ENCODE assay signal across 20 cellular contexts in the genomic region with DNA sequence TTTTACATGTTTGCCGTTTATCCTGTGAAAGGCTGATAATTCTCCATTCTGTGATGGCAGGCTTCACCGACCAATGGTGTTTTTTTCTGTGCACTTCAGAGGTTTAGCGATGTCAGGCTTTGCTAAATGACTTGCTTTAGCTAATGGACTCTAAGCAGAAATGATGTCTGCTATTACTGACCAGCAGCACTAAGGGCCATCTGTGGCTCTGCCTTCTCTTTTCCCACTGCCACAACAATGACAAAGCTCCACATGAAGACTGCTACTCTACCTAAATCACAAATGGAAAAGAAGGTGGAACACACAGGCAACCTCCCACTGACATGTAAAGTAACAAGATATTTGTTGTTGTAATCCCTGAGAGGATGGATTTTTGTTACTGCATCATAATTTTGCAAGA.
DNase-seq lines count a peak whose midpoint lies in the region; ATAC-seq, FAIRE-seq and TF ChIP-seq lines count a peak whose summit lies in the region.
"Had no signal": no experiment of that assay in that cellular context is flagged by ENCODE, and none has a peak within 500 bp of the region (broad histone marks: within the 10 kb centered on the region; RNA-seq: fewer than 3 reads in every experiment).

No MANE protein-coding gene starts in this region.

- no peak overlapping the region for H2AFZ ChIP-seq in K562 (ENCODE audit: low read depth, low read length)
- H2AFZ ChIP-seq in osteoblast (ENCODE audit: low read length), result no peak overlapping the region
- H2AFZ ChIP-seq: GM23248 had no signal

- no peaks in the 10 kb centered on the region for H3K79me2 ChIP-seq in K562 (ENCODE audit: control insufficient read depth, insufficient read depth, low read length)
- H3K79me2 ChIP-seq in osteoblast (ENCODE audit: insufficient read depth, low read length), result no peaks in the 10 kb centered on the region

- intact Hi-C loops in K562 (cut with micrococcal nuclease), result no loop called here

- BruUV-seq in K562 (replicated peaks; lab: Mats Ljungman, UMichigan), result no TSS peak

- peak; percentile 69 for FAIRE-seq in K562 (lab: Jason Lieb, UNC)
- FAIRE-seq in islet of Langerhans (lab: Jason Lieb, UNC), result peak; percentile 88
- FAIRE-seq: GM12878, H54 had no signal

- no peak for TF ChIP-seq EP300 in K562 (IDR thresholded peaks at IDR 0.05; ENCODE audit: low read length)

- no peak overlapping the region for H3K4me2 ChIP-seq in K562 (ENCODE audit: insufficient read depth, low read length)
- no peak overlapping the region for H3K4me2 ChIP-seq in osteoblast (ENCODE audit: insufficient read depth, low read length)
- H3K4me2 ChIP-seq: BLaER1 had no signal

- H3K4me3 ChIP-seq in K562 (no peak overlapping the region), osteoblast (ENCODE audit: insufficient read depth, low read length) (no peak overlapping the region)
- H3K4me3 ChIP-seq: BLaER1, GM12878, GM23248 had no signal

- 16% methylated on average over 3 of the region's 3 CpGs for WGBS in K562 (ENCODE audit: insufficient coverage, low coverage, missing lambda C conversion rate)

- no peaks in the 10 kb centered on the region for H4K20me1 ChIP-seq in K562 (replicated peaks; ENCODE audit: control insufficient read depth, insufficient read depth, low read length)
- no peaks in the 10 kb centered on the region for H4K20me1 ChIP-seq in osteoblast (ENCODE audit: insufficient read depth, low read length)
- H4K20me1 ChIP-seq: BLaER1 had no signal

- peak; percentile 66 for DNase-seq in SK-N-DZ (ENCODE audit: low spot score)
- DNase-seq in K562 (ENCODE audit: extremely low read depth in 1 of 4, low spot score in 3 of 4), result no peak
- peak; percentile 55 for DNase-seq in osteoblast (ENCODE audit: insufficient read length, low spot score, missing footprints)
- DNase-seq: Caco-2; CD4-positive, CD25-positive, alpha-beta regulatory T cell; CD8-positive, alpha-beta T cell; DMS79; EL; GDM1; GM23248; HCEC 1CT had no signal

- no peaks in the 10 kb centered on the region for H3K9me1 ChIP-seq in K562 (ENCODE audit: control insufficient read depth, insufficient read depth, low read length)

- H3K9me3 ChIP-seq in K562 (replicated peaks; ENCODE audit: control insufficient read depth, insufficient read depth, low read depth, low read length) (no peaks in the 10 kb centered on the region), osteoblast (ENCODE audit: low read depth, low read length) (no peaks in the 10 kb centered on the region)
- H3K9me3 ChIP-seq: Caco-2 had no signal

- H3K36me3 ChIP-seq in K562 (ENCODE audit: control insufficient read depth, insufficient read depth, low read length) (no peaks in the 10 kb centered on the region), osteoblast (ENCODE audit: insufficient read depth, low read length) (no peaks in the 10 kb centered on the region)
- H3K36me3 ChIP-seq: BLaER1 had no signal

- TF ChIP-seq CTCF in K562 (IDR thresholded peaks at IDR 0.05 in 2 of 3, conservative IDR thresholded peaks at IDR 0.05 in 1 of 3; ENCODE audit: insufficient read depth in 2 of 3, low read depth in 1 of 3, low read length in 3 of 3) (no peak), osteoblast (IDR thresholded peaks at IDR 0.05; ENCODE audit: extremely low read depth, low read depth, low read length) (no peak)

- H3K27ac ChIP-seq in K562 (ENCODE audit: extremely low read depth, low read depth, low read length) (no peak overlapping the region), osteoblast (ENCODE audit: low read depth, low read length) (no peak overlapping the region)
- H3K27ac ChIP-seq: BLaER1, C4-2B, GM23248 had no signal

- no peak for ATAC-seq in K562
- ATAC-seq in GM18909 (IDR thresholded peaks at IDR 0.05; ENCODE audit: poor library complexity, unreplicated experiment), result no peak
- no peak for ATAC-seq in HG03175 (IDR thresholded peaks at IDR 0.05; ENCODE audit: unreplicated experiment)
- no peak for ATAC-seq in SK-N-SH treated with all-trans-retinoic acid at 6 μM for 48 hours
- no peak for ATAC-seq in GM21367 (IDR thresholded peaks at IDR 0.05; ENCODE audit: unreplicated experiment)
- ATAC-seq: CD8-positive, alpha-beta T cell; GM12878 had no signal

- no peak for TF ChIP-seq RAD21 in K562 (CRISPR knock-in tag; conservative IDR thresholded peaks at IDR 0.05 in 1 of 2, IDR thresholded peaks at IDR 0.05 in 1 of 2)

- in situ Hi-C loops in K562 (cut with MboI), result no loop called here

- H3K27me3 ChIP-seq in K562 (ENCODE audit: control insufficient read depth in 2 of 2, insufficient read depth in 2 of 2, low read length in 2 of 2) (no peaks in the 10 kb centered on the region), osteoblast (ENCODE audit: insufficient read depth, low read length) (no peaks in the 10 kb centered on the region)
- H3K27me3 ChIP-seq: BLaER1 had no signal

- POLR2A ChIA-PET in K562 (lab: Yijun Ruan, JAX), result no interaction called here

- no peak for TF ChIP-seq POLR2A in K562 (conservative IDR thresholded peaks at IDR 0.05)

- H3K9ac ChIP-seq in K562 (ENCODE audit: insufficient read depth in 1 of 2, low read depth in 2 of 2, low read length in 2 of 2), result no peak overlapping the region
- H3K9ac ChIP-seq: BLaER1, GM23248 had no signal

- CTCF ChIA-PET in K562 (lab: Yijun Ruan, JAX; ENCODE audit: low intra/inter-chr PET ratio), result no interaction called here

- H3K4me1 ChIP-seq in K562 (replicated peaks in 1 of 2; ENCODE audit: control insufficient read depth in 2 of 2, insufficient read depth in 2 of 2, low read length in 2 of 2), result no peaks in the 10 kb centered on the region
- H3K4me1 ChIP-seq in osteoblast (ENCODE audit: insufficient read depth, low read length), result no peaks in the 10 kb centered on the region
- H3K4me1 ChIP-seq: BLaER1, Caco-2 had no signal

TF ChIP-seq in K562, 482 proteins besides CTCF, POLR2A, EP300 and RAD21 (continues in another document):
- TF ChIP-seq, protein P1, sequence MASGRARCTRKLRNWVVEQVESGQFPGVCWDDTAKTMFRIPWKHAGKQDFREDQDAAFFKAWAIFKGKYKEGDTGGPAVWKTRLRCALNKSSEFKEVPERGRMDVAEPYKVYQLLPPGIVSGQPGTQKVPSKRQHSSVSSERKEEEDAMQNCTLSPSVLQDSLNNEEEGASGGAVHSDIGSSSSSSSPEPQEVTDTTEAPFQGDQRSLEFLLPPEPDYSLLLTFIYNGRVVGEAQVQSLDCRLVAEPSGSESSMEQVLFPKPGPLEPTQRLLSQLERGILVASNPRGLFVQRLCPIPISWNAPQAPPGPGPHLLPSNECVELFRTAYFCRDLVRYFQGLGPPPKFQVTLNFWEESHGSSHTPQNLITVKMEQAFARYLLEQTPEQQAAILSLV (tag; IDR thresholded peaks at IDR 0.05), result no peak
- no peak for TF ChIP-seq TRIM28 (IDR thresholded peaks at IDR 0.05)
- TF ChIP-seq, protein P2, sequence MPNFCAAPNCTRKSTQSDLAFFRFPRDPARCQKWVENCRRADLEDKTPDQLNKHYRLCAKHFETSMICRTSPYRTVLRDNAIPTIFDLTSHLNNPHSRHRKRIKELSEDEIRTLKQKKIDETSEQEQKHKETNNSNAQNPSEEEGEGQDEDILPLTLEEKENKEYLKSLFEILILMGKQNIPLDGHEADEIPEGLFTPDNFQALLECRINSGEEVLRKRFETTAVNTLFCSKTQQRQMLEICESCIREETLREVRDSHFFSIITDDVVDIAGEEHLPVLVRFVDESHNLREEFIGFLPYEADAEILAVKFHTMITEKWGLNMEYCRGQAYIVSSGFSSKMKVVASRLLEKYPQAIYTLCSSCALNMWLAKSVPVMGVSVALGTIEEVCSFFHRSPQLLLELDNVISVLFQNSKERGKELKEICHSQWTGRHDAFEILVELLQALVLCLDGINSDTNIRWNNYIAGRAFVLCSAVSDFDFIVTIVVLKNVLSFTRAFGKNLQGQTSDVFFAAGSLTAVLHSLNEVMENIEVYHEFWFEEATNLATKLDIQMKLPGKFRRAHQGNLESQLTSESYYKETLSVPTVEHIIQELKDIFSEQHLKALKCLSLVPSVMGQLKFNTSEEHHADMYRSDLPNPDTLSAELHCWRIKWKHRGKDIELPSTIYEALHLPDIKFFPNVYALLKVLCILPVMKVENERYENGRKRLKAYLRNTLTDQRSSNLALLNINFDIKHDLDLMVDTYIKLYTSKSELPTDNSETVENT (CRISPR knock-in tag; IDR thresholded peaks at IDR 0.05), result no peak
- TF ChIP-seq HNRNPLL (IDR thresholded peaks at IDR 0.05; ENCODE audit: low read depth, low read length, poor library complexity, severe bottlenecking), result no peak
- no peak for TF ChIP-seq ZNF644 (tag; IDR thresholded peaks at IDR 0.05; ENCODE audit: low read depth)

TF ChIP-seq in SK-N-SH treated with all-trans-retinoic acid at 6 μM for 48 hours, 23 proteins besides CTCF, POLR2A, EP300 and RAD21 (continues in another document):
- TF ChIP-seq TOX (CRISPR knock-in tag; IDR thresholded peaks at IDR 0.05; ENCODE audit: borderline replicate concordance) (no peak), ZFP30 (CRISPR knock-in tag; IDR thresholded peaks at IDR 0.05) (no peak), BACH2 (CRISPR knock-in tag; IDR thresholded peaks at IDR 0.05; ENCODE audit: borderline replicate concordance) (no peak), ZC3H10 (CRISPR knock-in tag; IDR thresholded peaks at IDR 0.05) (no peak), ESRRG (CRISPR knock-in tag; IDR thresholded peaks at IDR 0.05) (no peak), TCF4 (CRISPR knock-in tag; IDR thresholded peaks at IDR 0.05; ENCODE audit: borderline replicate concordance) (no peak), PPARA (CRISPR knock-in tag; IDR thresholded peaks at IDR 0.05; ENCODE audit: borderline replicate concordance) (no peak), ZNF8 (CRISPR knock-in tag; IDR thresholded peaks at IDR 0.05) (no peak)
- TF ChIP-seq, protein P3, sequence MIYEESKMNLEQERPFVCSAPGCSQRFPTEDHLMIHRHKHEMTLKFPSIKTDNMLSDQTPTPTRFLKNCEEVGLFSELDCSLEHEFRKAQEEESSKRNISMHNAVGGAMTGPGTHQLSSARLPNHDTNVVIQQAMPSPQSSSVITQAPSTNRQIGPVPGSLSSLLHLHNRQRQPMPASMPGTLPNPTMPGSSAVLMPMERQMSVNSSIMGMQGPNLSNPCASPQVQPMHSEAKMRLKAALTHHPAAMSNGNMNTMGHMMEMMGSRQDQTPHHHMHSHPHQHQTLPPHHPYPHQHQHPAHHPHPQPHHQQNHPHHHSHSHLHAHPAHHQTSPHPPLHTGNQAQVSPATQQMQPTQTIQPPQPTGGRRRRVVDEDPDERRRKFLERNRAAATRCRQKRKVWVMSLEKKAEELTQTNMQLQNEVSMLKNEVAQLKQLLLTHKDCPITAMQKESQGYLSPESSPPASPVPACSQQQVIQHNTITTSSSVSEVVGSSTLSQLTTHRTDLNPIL (CRISPR knock-in tag; IDR thresholded peaks at IDR 0.05; ENCODE audit: low read depth), result no peak

Comparison
In these comparisons a context has a peak if more than half of its experiments do, and no peak if none do; other contexts are left out.
1. DNase-seq: peak in SK-N-DZ (single experiment) and osteoblast (single experiment); none in K562 (0 of 4).